Comparison of ENCODE assay signal across 8 cellular contexts in the genomic region with DNA sequence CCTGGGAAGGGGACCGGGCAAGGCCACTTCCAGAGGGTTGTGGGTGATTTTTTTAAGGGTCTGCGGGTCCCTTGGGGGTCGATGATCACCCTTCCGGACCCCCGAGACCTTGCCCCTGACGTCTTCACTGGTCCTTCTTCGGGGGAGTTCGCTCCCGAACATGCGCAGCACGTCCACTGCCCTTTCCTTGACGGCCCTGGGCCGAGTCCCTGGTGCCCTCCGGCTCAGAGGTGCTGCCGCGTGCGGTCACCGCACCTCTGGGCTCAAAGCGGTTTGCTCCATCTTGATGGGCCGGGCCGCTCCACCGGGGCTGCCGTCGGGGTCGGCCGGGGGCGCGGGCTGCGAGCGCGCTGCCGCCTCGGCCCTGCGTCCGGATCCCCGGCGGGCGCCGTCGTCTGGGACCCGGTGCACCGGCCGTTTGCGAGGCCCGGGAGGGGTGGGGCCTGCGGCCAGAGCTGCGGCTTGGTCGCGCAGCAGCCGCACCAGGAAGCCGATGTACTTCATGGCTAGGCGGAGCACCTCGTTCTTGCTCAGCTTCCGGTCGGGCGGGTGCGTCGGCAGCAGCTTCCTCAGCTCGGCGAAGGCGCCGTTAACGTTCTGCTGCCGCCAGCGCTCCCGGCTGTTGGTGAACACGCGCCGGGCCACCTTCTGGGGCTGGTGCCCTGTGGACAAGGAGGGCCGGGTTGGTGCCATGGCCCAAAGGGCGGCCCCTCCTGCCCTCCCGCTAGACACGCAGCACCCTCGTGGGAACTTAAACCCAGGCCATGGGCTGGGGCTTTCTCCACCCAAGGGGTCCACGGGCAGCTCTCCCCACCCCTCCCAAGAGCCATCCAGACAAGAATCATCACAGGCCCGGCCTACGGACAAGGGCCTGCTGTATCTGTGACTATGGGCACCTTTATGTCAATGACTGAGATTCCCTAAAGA. TPM values are rescaled to one million over a fixed set of nuclear protein-coding genes. Genes with fewer than 3 reads are reported as not detected.
A peak's percentile ranks its signal among the peaks of the same experiment; 100 is the strongest.
DNase-seq lines count a peak whose midpoint lies in the region; ATAC-seq and TF ChIP-seq lines count a peak whose summit lies in the region.

No MANE protein-coding gene starts in this region.

- no peak overlapping the region for H3K14ac ChIP-seq in trophoblast cell (ENCODE audit: low read length)

- H3K79me1 ChIP-seq in trophoblast cell (ENCODE audit: low read length) = peaks cover 5% of the 10 kb centered on the region

- H3K27ac ChIP-seq in trophoblast cell (ENCODE audit: low read depth, low read length) (no peak overlapping the region), PC-9 (no peak overlapping the region)

- no peak overlapping the region for H4K12ac ChIP-seq in trophoblast cell (ENCODE audit: low read depth, low read length)

- H3K4me1 ChIP-seq in trophoblast cell (ENCODE audit: control insufficient read depth in 1 of 2, insufficient read depth in 2 of 2, low read length in 2 of 2) (peaks cover 12 to 14% of the 10 kb centered on the region in 2 experiments), PC-9 (replicated peaks; ENCODE audit: insufficient read depth) (peaks cover 5% of the 10 kb centered on the region; the same call in 1 of the 2 replicates)

- H3K4me3 ChIP-seq in fibroblast of pulmonary artery (replicated peaks; ENCODE audit: low read depth, low read length) = no peak overlapping the region
- no peak overlapping the region for H3K4me3 ChIP-seq in trophoblast cell (ENCODE audit: low read depth, low read length)
- no peak overlapping the region for H3K4me3 ChIP-seq in PC-9

- H2AFZ ChIP-seq in trophoblast cell (ENCODE audit: insufficient read depth, low read length, poor library complexity) = no peak overlapping the region
- no peak overlapping the region for H2AFZ ChIP-seq in PC-9

- TF ChIP-seq CTCF in fibroblast of pulmonary artery (IDR thresholded peaks at IDR 0.05; ENCODE audit: low read length, missing control alignments) = no peak
- TF ChIP-seq CTCF in PC-9 (conservative IDR thresholded peaks at IDR 0.05) = no peak

- H3K4me2 ChIP-seq in trophoblast cell (ENCODE audit: low read length) (peak overlapping the region; percentile 51), PC-9 (no peak overlapping the region)

- H3K9me2 ChIP-seq in PC-9 (ENCODE audit: insufficient read depth) = no peaks in the 10 kb centered on the region

- H3K23ac ChIP-seq in trophoblast cell (ENCODE audit: low read length) = no peak overlapping the region

- H4K8ac ChIP-seq in trophoblast cell (ENCODE audit: low read depth, low read length) = no peak overlapping the region

- DNase-seq in COLO668 (lab: John Stamatoyannopoulos, UW; ENCODE audit: unreplicated experiment) = peak; percentile 70
- DNase-seq in NAMALWA (ENCODE audit: low spot score) = peak; percentile 78
- peak; percentile 85 for DNase-seq in activated CD8-positive, alpha-beta memory T cell treated with anti-CD3 and anti-CD28 coated beads, Interleukin-2, amount 50 U/mL, for 48 hours
- peak; percentile 37 for DNase-seq in fibroblast of pulmonary artery (ENCODE audit: low read depth)
- peak in 1 of 2 donors; percentile 37 for DNase-seq in trophoblast cell
- no peak for DNase-seq in PC-9

- BruUV-seq in PC-9 (replicated peaks; lab: Mats Ljungman, UMichigan) = no TSS peak

- intact Hi-C loops in PC-9 (cut with micrococcal nuclease; ENCODE audit: unreplicated experiment) = no loop called here

- POLR2A ChIA-PET in PC-9 (lab: Charles Lee; ENCODE audit: unreplicated experiment) = no interaction called here

- WGBS in trophoblast cell (ENCODE audit: extremely low coverage, insufficient coverage, insufficient read length) = no CpG with 5 or more reads among the region's 77 CpGs

- H3K27me3 ChIP-seq in trophoblast cell (ENCODE audit: insufficient read depth, low read length) (peaks cover 59% of the 10 kb centered on the region), PC-9 (ENCODE audit: insufficient read depth, low read depth) (no peaks in the 10 kb centered on the region)

- no peak overlapping the region for H2BK5ac ChIP-seq in trophoblast cell (ENCODE audit: low read depth, low read length, poor library complexity)

- peaks cover 5% of the 10 kb centered on the region; the same call in 1 of the 2 replicates for H4K20me1 ChIP-seq in PC-9 (ENCODE audit: insufficient read depth)

- H3K79me2 ChIP-seq in trophoblast cell (ENCODE audit: control insufficient read depth, insufficient read depth, low read length, poor library complexity) = no peaks in the 10 kb centered on the region
- H3K79me2 ChIP-seq in PC-9 (ENCODE audit: low read depth) = no peaks in the 10 kb centered on the region

- no peak overlapping the region for H2BK120ac ChIP-seq in trophoblast cell (ENCODE audit: insufficient read depth, low read length, poor library complexity)

- CTCF ChIA-PET in PC-9 (lab: Charles Lee) = interaction anchor here (0.6 kb wide), 1 partner anchor 100 kb away, joined by 3 read pairs; no protein-coding TSS in a partner anchor

- no peak overlapping the region for H3K18ac ChIP-seq in trophoblast cell (ENCODE audit: low read length)

- ATAC-seq in GM21360 (IDR thresholded peaks at IDR 0.05; ENCODE audit: unreplicated experiment) = no peak
- no peak for ATAC-seq in GM19035 (IDR thresholded peaks at IDR 0.05; ENCODE audit: unreplicated experiment)

- peaks cover 8% of the 10 kb centered on the region for H3K9me3 ChIP-seq in trophoblast cell (ENCODE audit: insufficient read depth, low read depth, low read length)
- no peaks in the 10 kb centered on the region for H3K9me3 ChIP-seq in PC-9 (ENCODE audit: insufficient read depth, low read depth)

- no peak overlapping the region for H3K9ac ChIP-seq in trophoblast cell (ENCODE audit: low read length)

- H3K4ac ChIP-seq in trophoblast cell (ENCODE audit: low read depth, low read length) = no peak overlapping the region

- H3K36me3 ChIP-seq in trophoblast cell (ENCODE audit: control insufficient read depth in 1 of 2, insufficient read depth in 2 of 2, low read length in 2 of 2) (no peaks in the 10 kb centered on the region), PC-9 (ENCODE audit: low read depth) (no peaks in the 10 kb centered on the region)

- H3F3A ChIP-seq in PC-9 (ENCODE audit: insufficient read depth, low read depth) = peaks cover 5% of the 10 kb centered on the region; the same call in 1 of the 2 replicates

- no peak overlapping the region for H2BK12ac ChIP-seq in trophoblast cell (ENCODE audit: low read length)

- no peak overlapping the region for H4K91ac ChIP-seq in trophoblast cell (ENCODE audit: low read depth, low read length)

- no peak overlapping the region for H2AK5ac ChIP-seq in trophoblast cell (ENCODE audit: low read length)

RNA-seq across cellular contexts. Expression of a gene that starts 3.3 kb away (rescaled TPM):
- 0.10 and 0.16 TPM in 2 replicates for polyA plus RNA-seq in trophoblast cell (2013)
- total RNA-seq in PC-9 (2021) = 0.24 TPM in 1 of 2 replicates, not detected in the other

RNA-seq across cellular contexts. Expression of a gene that starts 17.2 kb away (rescaled TPM):
- polyA plus RNA-seq in trophoblast cell (2013) = 26.6 and 28.8 TPM in 2 replicates
- total RNA-seq in PC-9 (2021) = 44.1 and 51.1 TPM in 2 replicates

RNA-seq across cellular contexts. Expression of a gene that starts 18.7 kb away (rescaled TPM):
- 149 and 154 TPM in 2 replicates for polyA plus RNA-seq in trophoblast cell (2013)
- 101 and 133 TPM in 2 replicates for total RNA-seq in PC-9 (2021)

RNA-seq across cellular contexts. Expression of a gene that starts 50.8 kb away (rescaled TPM):
- 45.9 and 47.7 TPM in 2 replicates for polyA plus RNA-seq in trophoblast cell (2013)
- 86.2 and 89.6 TPM in 2 replicates for total RNA-seq in PC-9 (2021)

RNA-seq across cellular contexts. Expression of a gene that starts 50.9 kb away (rescaled TPM):
- polyA plus RNA-seq in trophoblast cell (2013) = 139 and 150 TPM in 2 replicates
- 72.7 and 95.5 TPM in 2 replicates for total RNA-seq in PC-9 (2021)

Comparison
In these comparisons a context has a peak if more than half of its experiments do, and no peak if none do; other contexts are left out.
1. DNase-seq: peak in COLO668 (single experiment), NAMALWA (single experiment), activated CD8-positive, alpha-beta memory T cell treated with anti-CD3 and anti-CD28 coated beads, Interleukin-2, amount 50 U/mL, for 48 hours (single experiment) and fibroblast of pulmonary artery (single experiment); none in PC-9 (0 of 2).